ENCODE assay signal across 1 cellular context in genomic region chr1:205144046-205144720, GRCh38.
TF ChIP-seq lines count a peak whose summit lies in the region.

No MANE protein-coding gene starts in this region.

TF ChIP-seq in HepG2, 621 proteins besides CTCF, POLR2A, EP300 and RAD21:
- peak; percentile 55 for TF ChIP-seq MAFF (IDR thresholded peaks at IDR 0.05; ENCODE audit: low read depth, low read length)
- no peak for TF ChIP-seq LCORL (IDR thresholded peaks at IDR 0.05)
- TF ChIP-seq LCORL (CRISPR knock-in tag; IDR thresholded peaks at IDR 0.05) = no peak
- TF ChIP-seq MAFK (conservative IDR thresholded peaks at IDR 0.05 in 1 of 2, IDR thresholded peaks at IDR 0.05 in 1 of 2; ENCODE audit: low read length in 2 of 2) = peak; percentile 77 to 78
- no peak for TF ChIP-seq CC2D1A (CRISPR knock-in tag; IDR thresholded peaks at IDR 0.05)
